1 cellular context compared by ENCODE assay signal in genomic region chr2:119922699-119923098, GRCh38.
TF ChIP-seq lines count a peak whose summit lies in the region.

No MANE protein-coding gene starts in this region.

TF ChIP-seq in K562, 482 proteins besides CTCF, POLR2A, EP300 and RAD21 (continued from another document):
- TF ChIP-seq ZBTB26 (CRISPR knock-in tag; IDR thresholded peaks at IDR 0.05), result no peak
- no peak for TF ChIP-seq ATF4 (CRISPR knock-in tag; IDR thresholded peaks at IDR 0.05)
- TF ChIP-seq ZNF224 (CRISPR knock-in tag; IDR thresholded peaks at IDR 0.05), result no peak
- no peak for TF ChIP-seq ZNF146 (CRISPR knock-in tag; IDR thresholded peaks at IDR 0.05; ENCODE audit: unreplicated experiment)
- TF ChIP-seq DEAF1 (CRISPR knock-in tag; IDR thresholded peaks at IDR 0.05), result no peak
- no peak for TF ChIP-seq RFX1 (IDR thresholded peaks at IDR 0.05)
- peak; percentile 60 for TF ChIP-seq ZNF316 (IDR thresholded peaks at IDR 0.05)
- TF ChIP-seq MCM3 (IDR thresholded peaks at IDR 0.05), result no peak
- TF ChIP-seq ZNF282 (CRISPR knock-in tag; IDR thresholded peaks at IDR 0.05), result no peak
- 0 out of 2 replicates have a peak, but pooled peaks have one; percentile 17 for TF ChIP-seq MAFG (tag; conservative IDR thresholded peaks at IDR 0.05)
- TF ChIP-seq MBD1 (CRISPR knock-in tag; IDR thresholded peaks at IDR 0.05), result no peak
TF ChIP-seq in K562: peak in this region for 3.
